16 cellular contexts compared by ENCODE assay signal in the genomic region with DNA sequence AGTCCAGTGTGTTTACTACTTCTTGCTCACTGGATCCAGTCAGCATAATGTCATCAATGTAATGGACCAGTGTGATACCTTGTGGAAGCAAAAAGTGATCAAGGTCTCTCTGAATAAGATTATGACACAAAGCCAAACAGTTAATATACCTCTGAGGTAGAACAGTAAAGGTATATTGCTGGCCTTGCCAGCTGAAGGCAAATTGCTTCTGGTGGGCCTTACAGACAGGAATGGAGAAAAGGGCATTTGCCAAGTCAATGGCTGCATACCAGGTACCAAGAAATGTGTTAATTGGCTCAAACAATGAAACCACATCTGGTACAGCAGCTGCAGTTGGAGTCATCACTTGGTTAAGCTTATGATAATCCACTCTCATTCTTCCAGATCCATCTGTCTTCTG. TPM values are rescaled to one million over a fixed set of nuclear protein-coding genes. Genes with fewer than 3 reads are reported as not detected.
"Had no signal": no experiment of that assay in that cellular context is flagged by ENCODE, and none has a peak within 500 bp of the region (broad histone marks: within the 10 kb centered on the region; RNA-seq: fewer than 3 reads in every experiment).

No MANE protein-coding gene starts in this region.

RNA-seq across cellular contexts. Expression of a gene that starts 6.9 kb away (rescaled TPM):
- total RNA-seq: naive thymus-derived CD8-positive, alpha-beta T cell; natural killer cell treated with Interleukin-12 subunit alpha and Interleukin-12 subunit beta and Interleukin-15 and Interleukin-18, amount 100 ng/mL, for 72 hours; neural crest cell; omental fat pad; progenitor cell of endocrine pancreas; renal cortical epithelial cell; right cardiac atrium; right lobe of liver; sigmoid colon; smooth muscle cell; suprapubic skin; transverse colon; upper lobe of right lung; urinary bladder had no signal
- polyA plus RNA-seq: naive thymus-derived CD8-positive, alpha-beta T cell; ovary; psoas muscle; right cardiac atrium; sigmoid colon; smooth muscle cell; urinary bladder had no signal
